Comparison of ENCODE assay signal across 1 cellular context in genomic region chr5:88671808-88672499, GRCh38.
TF ChIP-seq lines count a peak whose summit lies in the region.

No MANE protein-coding gene starts in this region.

TF ChIP-seq in WTC11, 78 proteins besides CTCF, POLR2A, EP300 and RAD21 (continued from another document):
- TF ChIP-seq FOXP4 (CRISPR knock-in tag; IDR thresholded peaks at IDR 0.05), result peak; percentile 70; the same call in 1 of the 2 replicates
- TF ChIP-seq ZBTB21 (CRISPR knock-in tag; IDR thresholded peaks at IDR 0.05; ENCODE audit: borderline replicate concordance), result no peak
- TF ChIP-seq FOXK1 (CRISPR knock-in tag; IDR thresholded peaks at IDR 0.05), result peak; percentile 63; the same call in 1 of the 2 replicates
- TF ChIP-seq ZNF416 (CRISPR knock-in tag; IDR thresholded peaks at IDR 0.05), result no peak
- TF ChIP-seq, protein P1, sequence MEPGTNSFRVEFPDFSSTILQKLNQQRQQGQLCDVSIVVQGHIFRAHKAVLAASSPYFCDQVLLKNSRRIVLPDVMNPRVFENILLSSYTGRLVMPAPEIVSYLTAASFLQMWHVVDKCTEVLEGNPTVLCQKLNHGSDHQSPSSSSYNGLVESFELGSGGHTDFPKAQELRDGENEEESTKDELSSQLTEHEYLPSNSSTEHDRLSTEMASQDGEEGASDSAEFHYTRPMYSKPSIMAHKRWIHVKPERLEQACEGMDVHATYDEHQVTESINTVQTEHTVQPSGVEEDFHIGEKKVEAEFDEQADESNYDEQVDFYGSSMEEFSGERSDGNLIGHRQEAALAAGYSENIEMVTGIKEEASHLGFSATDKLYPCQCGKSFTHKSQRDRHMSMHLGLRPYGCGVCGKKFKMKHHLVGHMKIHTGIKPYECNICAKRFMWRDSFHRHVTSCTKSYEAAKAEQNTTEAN (CRISPR knock-in tag; IDR thresholded peaks at IDR 0.05), result 0 out of 2 replicates have a peak, but pooled peaks have one; percentile 35
- TF ChIP-seq MLX (CRISPR knock-in tag; IDR thresholded peaks at IDR 0.05), result no peak
- TF ChIP-seq ATF1 (CRISPR knock-in tag; IDR thresholded peaks at IDR 0.05), result no peak
